Comparison of ENCODE assay signal across 29 cellular contexts in genomic region chr14:86882818-86883217, GRCh38.
"Had no signal": no experiment of that assay in that cellular context is flagged by ENCODE, and none has a peak within 500 bp of the region (broad histone marks: within the 10 kb centered on the region; RNA-seq: fewer than 3 reads in every experiment).

No MANE protein-coding gene starts in this region.

- DNase-seq: activated CD4-positive, alpha-beta memory T cell treated with anti-CD3 and anti-CD28 coated beads, Interleukin-2, amount 10 ng/mL, durations not matched to agents 7 days and 5 days; activated CD4-positive, alpha-beta T cell treated with anti-CD3 and anti-CD28 coated beads for 36 hours; activated CD4-positive, alpha-beta T cell treated with anti-CD3 and anti-CD28 coated beads, Interleukin-2, amount 10 ng/mL, durations not matched to agents 7 days and 5 days; activated CD4-positive, alpha-beta T cell treated with anti-CD3 and anti-CD28 coated beads, Interleukin-2, amount 50 U/mL, for 4 hours; activated CD4-positive, CD25-positive, alpha-beta regulatory T cell; activated CD4-positive, CD25-positive, alpha-beta regulatory T cell treated with anti-CD3 and anti-CD28 coated beads, Interleukin-2, amount 50 U/mL, for 72 hours; activated CD8-positive, alpha-beta memory T cell treated with anti-CD3 and anti-CD28 coated beads, Interleukin-2, amount 50 U/mL, for 48 hours; activated gamma-delta T cell; activated naive CD4-positive, alpha-beta T cell; activated naive CD4-positive, alpha-beta T cell treated with anti-CD3 and anti-CD28 coated beads, Interleukin-2, amount 10 ng/mL, durations not matched to agents 7 days and 5 days; activated naive CD8-positive, alpha-beta T cell treated with anti-CD3 and anti-CD28 coated beads, Interleukin-2, amount 10 ng/mL, durations not matched to agents 7 days and 5 days; activated T-cell treated with anti-CD3 and anti-CD28 coated beads for 4 hours; activated T-cell treated with anti-CD3 and anti-CD28 coated beads, Interleukin-2, amount 50 U/mL, for 24 hours; activated T-cell treated with anti-CD3 and anti-CD28 coated beads, Interleukin-2, amount 50 U/mL, for 72 hours; brain microvascular endothelial cell; dorsolateral prefrontal cortex; effector memory CD4-positive, alpha-beta T cell; erythroblast; foreskin keratinocyte; gastrocnemius medialis; glutamatergic neuron; T-helper 2 cell had no signal

- H3K4me3 Mint-ChIP-seq: activated CD4-positive, alpha-beta memory T cell treated with anti-CD3 and anti-CD28 coated beads, Interleukin-2, amount 10 ng/mL, durations not matched to agents 7 days and 5 days; activated CD4-positive, alpha-beta T cell treated with anti-CD3 and anti-CD28 coated beads for 36 hours; activated CD4-positive, alpha-beta T cell treated with anti-CD3 and anti-CD28 coated beads, Interleukin-2, amount 10 ng/mL, durations not matched to agents 7 days and 5 days; activated naive CD4-positive, alpha-beta T cell treated with anti-CD3 and anti-CD28 coated beads, Interleukin-2, amount 10 ng/mL, durations not matched to agents 7 days and 5 days; activated naive CD8-positive, alpha-beta T cell treated with anti-CD3 and anti-CD28 coated beads, Interleukin-2, amount 10 ng/mL, durations not matched to agents 7 days and 5 days; activated T-cell treated with anti-CD3 and anti-CD28 coated beads, Interleukin-2, amount 50 U/mL, for 24 hours; activated T-cell treated with anti-CD3 and anti-CD28 coated beads, Interleukin-2, amount 50 U/mL, for 72 hours; central memory CD8-positive, alpha-beta T cell; dendritic cell treated with granulocyte-macrophage colony-stimulating factor and Interleukin-4, amounts not matched to agents 40 ng/mL and 50 ng/mL, for 4 days had no signal

- ATAC-seq: activated CD4-positive, alpha-beta T cell treated with anti-CD3 and anti-CD28 coated beads for 36 hours; activated naive CD4-positive, alpha-beta T cell treated with anti-CD3 and anti-CD28 coated beads, Interleukin-2, amount 50 U/mL, for 72 hours; activated T-cell treated with anti-CD3 and anti-CD28 coated beads, Interleukin-2, amount 50 U/mL, for 72 hours; foreskin keratinocyte; gastrocnemius medialis had no signal

- H3K36me3 ChIP-seq: ascending aorta, brain microvascular endothelial cell, esophagus muscularis mucosa, gastrocnemius medialis had no signal

- H3K27ac Mint-ChIP-seq: activated CD4-positive, alpha-beta memory T cell treated with anti-CD3 and anti-CD28 coated beads, Interleukin-2, amount 10 ng/mL, durations not matched to agents 7 days and 5 days; activated CD4-positive, alpha-beta T cell treated with anti-CD3 and anti-CD28 coated beads for 36 hours; activated CD4-positive, alpha-beta T cell treated with anti-CD3 and anti-CD28 coated beads, Interleukin-2, amount 10 ng/mL, durations not matched to agents 7 days and 5 days; activated naive CD4-positive, alpha-beta T cell treated with anti-CD3 and anti-CD28 coated beads, Interleukin-2, amount 10 ng/mL, durations not matched to agents 7 days and 5 days; activated naive CD4-positive, alpha-beta T cell treated with anti-CD3 and anti-CD28 coated beads, Interleukin-2, amount 50 U/mL, for 72 hours; activated naive CD8-positive, alpha-beta T cell treated with anti-CD3 and anti-CD28 coated beads, Interleukin-2, amount 10 ng/mL, durations not matched to agents 7 days and 5 days; activated T-cell treated with anti-CD3 and anti-CD28 coated beads, Interleukin-2, amount 50 U/mL, for 24 hours; activated T-cell treated with anti-CD3 and anti-CD28 coated beads, Interleukin-2, amount 50 U/mL, for 72 hours; dendritic cell treated with granulocyte-macrophage colony-stimulating factor and Interleukin-4, amounts not matched to agents 40 ng/mL and 50 ng/mL, for 4 days had no signal

- FAIRE-seq: bronchial epithelial cell had no signal

- H3K9me3 Mint-ChIP-seq: dendritic cell treated with granulocyte-macrophage colony-stimulating factor and Interleukin-4, amounts not matched to agents 40 ng/mL and 50 ng/mL, for 4 days had no signal

- H3K27me3 Mint-ChIP-seq: activated CD4-positive, alpha-beta memory T cell treated with anti-CD3 and anti-CD28 coated beads, Interleukin-2, amount 10 ng/mL, durations not matched to agents 7 days and 5 days; activated CD4-positive, alpha-beta T cell treated with anti-CD3 and anti-CD28 coated beads for 36 hours; activated CD4-positive, alpha-beta T cell treated with anti-CD3 and anti-CD28 coated beads, Interleukin-2, amount 10 ng/mL, durations not matched to agents 7 days and 5 days; activated naive CD4-positive, alpha-beta T cell treated with anti-CD3 and anti-CD28 coated beads, Interleukin-2, amount 10 ng/mL, durations not matched to agents 7 days and 5 days; activated naive CD8-positive, alpha-beta T cell treated with anti-CD3 and anti-CD28 coated beads, Interleukin-2, amount 10 ng/mL, durations not matched to agents 7 days and 5 days; activated T-cell treated with anti-CD3 and anti-CD28 coated beads, Interleukin-2, amount 50 U/mL, for 24 hours; central memory CD8-positive, alpha-beta T cell; dendritic cell treated with granulocyte-macrophage colony-stimulating factor and Interleukin-4, amounts not matched to agents 40 ng/mL and 50 ng/mL, for 4 days had no signal

- H3K4me1 ChIP-seq: ascending aorta, esophagus muscularis mucosa, foreskin keratinocyte, gastrocnemius medialis had no signal

- H3K9me3 ChIP-seq: ascending aorta, gastrocnemius medialis had no signal

- H3K27me3 ChIP-seq: ascending aorta, brain microvascular endothelial cell, dorsolateral prefrontal cortex, esophagus muscularis mucosa, foreskin keratinocyte, gastrocnemius medialis had no signal

- H3K4me1 Mint-ChIP-seq: activated CD4-positive, alpha-beta memory T cell treated with anti-CD3 and anti-CD28 coated beads, Interleukin-2, amount 10 ng/mL, durations not matched to agents 7 days and 5 days; activated CD4-positive, alpha-beta T cell treated with anti-CD3 and anti-CD28 coated beads for 36 hours; activated CD4-positive, alpha-beta T cell treated with anti-CD3 and anti-CD28 coated beads, Interleukin-2, amount 10 ng/mL, durations not matched to agents 7 days and 5 days; activated naive CD4-positive, alpha-beta T cell treated with anti-CD3 and anti-CD28 coated beads, Interleukin-2, amount 10 ng/mL, durations not matched to agents 7 days and 5 days; activated naive CD8-positive, alpha-beta T cell treated with anti-CD3 and anti-CD28 coated beads, Interleukin-2, amount 10 ng/mL, durations not matched to agents 7 days and 5 days; central memory CD8-positive, alpha-beta T cell had no signal

- H3K36me3 Mint-ChIP-seq: activated naive CD4-positive, alpha-beta T cell treated with anti-CD3 and anti-CD28 coated beads, Interleukin-2, amount 10 ng/mL, durations not matched to agents 7 days and 5 days; activated naive CD8-positive, alpha-beta T cell treated with anti-CD3 and anti-CD28 coated beads, Interleukin-2, amount 10 ng/mL, durations not matched to agents 7 days and 5 days had no signal

- H3K4me3 ChIP-seq: ascending aorta, coronary artery, dorsolateral prefrontal cortex, esophagus muscularis mucosa, gastrocnemius medialis had no signal

- H3K27ac ChIP-seq: ascending aorta, brain microvascular endothelial cell, coronary artery, dorsolateral prefrontal cortex, esophagus muscularis mucosa, foreskin keratinocyte, gastrocnemius medialis had no signal
